Comparison of ENCODE assay signal across 9 cellular contexts in genomic region chr1:226185153-226186036, GRCh38. TPM values are rescaled to one million over a fixed set of nuclear protein-coding genes. Genes with fewer than 3 reads are reported as not detected.
DNase-seq lines count a peak whose midpoint lies in the region; ATAC-seq, FAIRE-seq and TF ChIP-seq lines count a peak whose summit lies in the region.
"Had no signal": no experiment of that assay in that cellular context is flagged by ENCODE, and none has a peak within 500 bp of the region (broad histone marks: within the 10 kb centered on the region; RNA-seq: fewer than 3 reads in every experiment).

No MANE protein-coding gene starts in this region.

- H3K4me1 Mint-ChIP-seq in natural killer cell = peaks cover 41 to 46% of the 10 kb centered on the region in 2 donors

- no peak for DNase-seq in D721Med (ENCODE audit: insufficient read length, low spot score)
- peak; percentile 24 for DNase-seq in NB4 (ENCODE audit: low read depth)
- DNase-seq in dermis blood vessel endothelial cell = peak; percentile 32
- no peak for DNase-seq in natural killer cell
- DNase-seq in KG1 (lab: John Stamatoyannopoulos, UW) = no peak
- no peak for DNase-seq in T1000 (lab: John Stamatoyannopoulos, UW)
- DNase-seq in HuH-7 (ENCODE audit: low spot score) = no peak

- peak overlapping the region; percentile 91 to 92 for H3K27ac Mint-ChIP-seq in natural killer cell

- intact Hi-C loops in natural killer cell (cut with micrococcal nuclease) = loop anchor here (2.0 to 10.0 kb wide), 4 partner anchors 63 to 721 kb away; partner anchors contain the start of genes LIN9 and PARP1

- TF ChIP-seq POLR2A in NB4 (IDR thresholded peaks at IDR 0.05; ENCODE audit: extremely low read depth, insufficient read length) = no peak

- no peaks in the 10 kb centered on the region for H3K27me3 Mint-ChIP-seq in natural killer cell (ENCODE audit: low read depth in 2 of 2)

- no peaks in the 10 kb centered on the region for H3K36me3 Mint-ChIP-seq in natural killer cell

- H3K4me3 Mint-ChIP-seq in natural killer cell = peak overlapping the region; percentile 98

- H3K4me3 ChIP-seq in NB4 (ENCODE audit: low read depth, low read length) = peak overlapping the region; percentile 90

- FAIRE-seq in D721Med (lab: Jason Lieb, UNC) = peak; percentile 46

- ATAC-seq in natural killer cell = no peak
- ATAC-seq in HG03135 (IDR thresholded peaks at IDR 0.05; ENCODE audit: unreplicated experiment) = no peak

- TF ChIP-seq CTCF in D721Med (IDR thresholded peaks at IDR 0.05; ENCODE audit: insufficient read depth, missing control alignments) (no peak), NB4 (IDR thresholded peaks at IDR 0.05; ENCODE audit: low read depth, low read length) (no peak), natural killer cell (IDR thresholded peaks at IDR 0.05) (no peak)

- no peaks in the 10 kb centered on the region for H3K9me3 Mint-ChIP-seq in natural killer cell

RNA-seq across cellular contexts. Expression of gene ACBD3, which starts 1.1 kb away (rescaled TPM):
- total RNA-seq in dermis blood vessel endothelial cell = 41.9 and 50.5 TPM in 2 replicates
- total RNA-seq in natural killer cell = 10 to 100 TPM; 26.9 to 33.3 (median 28.8) TPM

RNA-seq across cellular contexts. Expression of gene MIXL1, which starts 38.1 kb away (rescaled TPM):
- total RNA-seq in dermis blood vessel endothelial cell (0.05 TPM in 1 of 2 replicates, not detected in the other), natural killer cell (under 1 TPM in 1 of 3 donors, not detected in 2; 0.58 TPM)
- total RNA-seq: T-helper 2 cell treated with Interferon-gamma antibody and Interleukin-4, amounts not matched to agents 100 ng/mL and 5 ng/mL, for 36 hours had no signal

Comparison
In these comparisons a context has a peak if more than half of its experiments do, and no peak if none do; other contexts are left out.
1. DNase-seq: peak in NB4 (single experiment) and dermis blood vessel endothelial cell (single experiment); none in D721Med (single experiment), natural killer cell (single experiment), KG1 (single experiment), T1000 (single experiment) and HuH-7 (single experiment).